10 cellular contexts compared by ENCODE assay signal in genomic region chr21:45819478-45820170, GRCh38.
DNase-seq lines count a peak whose midpoint lies in the region; ATAC-seq and TF ChIP-seq lines count a peak whose summit lies in the region.
"Had no signal": no experiment of that assay in that cellular context is flagged by ENCODE, and none has a peak within 500 bp of the region (broad histone marks: within the 10 kb centered on the region; RNA-seq: fewer than 3 reads in every experiment).

No MANE protein-coding gene starts in this region.

- ATAC-seq in activated naive CD8-positive, alpha-beta T cell treated with anti-CD3 and anti-CD28 coated beads, Interleukin-2, amount 50 U/mL, for 24 hours = no peak
- ATAC-seq in HG02852 (IDR thresholded peaks at IDR 0.05; ENCODE audit: unreplicated experiment) = no peak

- H3K27me3 ChIP-seq in sigmoid colon = peaks cover 0 to 4% (median 0%) of the 10 kb centered on the region in 3 donors
- H3K27me3 ChIP-seq: dorsolateral prefrontal cortex had no signal

- 77 to 85% methylated on average over 18 of the region's 18 CpGs for WGBS in sigmoid colon, 2 donors

- peaks cover 40% of the 10 kb centered on the region for H3K4me1 Mint-ChIP-seq in activated CD4-positive, alpha-beta T cell treated with anti-CD3 and anti-CD28 coated beads, Interleukin-2, amount 10 ng/mL, durations not matched to agents 24 days and 14 days
- peaks cover 42% of the 10 kb centered on the region for H3K4me1 Mint-ChIP-seq in activated naive CD8-positive, alpha-beta T cell treated with anti-CD3 and anti-CD28 coated beads, Interleukin-2, amount 50 U/mL, for 24 hours

- H3K4me3 ChIP-seq in sigmoid colon = no peak overlapping the region
- H3K4me3 ChIP-seq: dorsolateral prefrontal cortex had no signal

- no peak for DNase-seq in activated CD4-positive, alpha-beta T cell treated with anti-CD3 and anti-CD28 coated beads, Interleukin-2, amount 10 ng/mL, durations not matched to agents 24 days and 14 days
- DNase-seq in activated CD4-positive, alpha-beta T cell treated with anti-CD3 and anti-CD28 coated beads for 4 hours = no peak
- peak; percentile 72 for DNase-seq in NCI-H69 (lab: John Stamatoyannopoulos, UW)
- no peak for DNase-seq in activated naive CD8-positive, alpha-beta T cell treated with anti-CD3 and anti-CD28 coated beads, Interleukin-2, amount 50 U/mL, for 24 hours
- DNase-seq in sigmoid colon = peak; percentile 63
- no peak for DNase-seq in NOMO-1 treated with dmso at 0.1 percent for 144 hours (lab: John Stamatoyannopoulos, UW; ENCODE audit: unreplicated experiment)
- DNase-seq in erythroblast (lab: John Stamatoyannopoulos, UW) = no peak

- H3K4me1 ChIP-seq in sigmoid colon = peaks cover 0 to 15% (median 5%) of the 10 kb centered on the region in 4 donors
- H3K4me1 ChIP-seq: parathyroid adenoma had no signal

- TF ChIP-seq POLR2A in sigmoid colon (IDR thresholded peaks at IDR 0.05) (no peak), erythroblast (IDR thresholded peaks at IDR 0.05; ENCODE audit: low read length) (no peak)

- intact Hi-C loops in activated CD4-positive, alpha-beta T cell treated with anti-CD3 and anti-CD28 coated beads, Interleukin-2, amount 10 ng/mL, durations not matched to agents 24 days and 14 days (cut with micrococcal nuclease) = loop anchor here (1.0 to 10.0 kb wide), 11 partner anchors 67 to 679 kb away; partner anchors contain the start of genes C21orf58 and PCNT
- intact Hi-C loops in sigmoid colon (cut with DNase I) = loop anchor here (1.0 to 10.0 kb wide), 5 partner anchors 222 to 535 kb away; partner anchors contain the start of genes POFUT2 and SLC19A1

- no peaks in the 10 kb centered on the region for H3K9me3 Mint-ChIP-seq in activated CD4-positive, alpha-beta T cell treated with anti-CD3 and anti-CD28 coated beads, Interleukin-2, amount 10 ng/mL, durations not matched to agents 24 days and 14 days
- H3K9me3 Mint-ChIP-seq in activated naive CD8-positive, alpha-beta T cell treated with anti-CD3 and anti-CD28 coated beads, Interleukin-2, amount 50 U/mL, for 24 hours = peaks cover 12% of the 10 kb centered on the region

- no peak overlapping the region for H3K27ac ChIP-seq in sigmoid colon
- H3K27ac ChIP-seq: parathyroid adenoma had no signal

- peak overlapping the region; percentile 92 for H3K27ac Mint-ChIP-seq in activated CD4-positive, alpha-beta T cell treated with anti-CD3 and anti-CD28 coated beads, Interleukin-2, amount 10 ng/mL, durations not matched to agents 24 days and 14 days
- H3K27ac Mint-ChIP-seq in activated naive CD8-positive, alpha-beta T cell treated with anti-CD3 and anti-CD28 coated beads, Interleukin-2, amount 50 U/mL, for 24 hours = peak overlapping the region; percentile 96

- H3K36me3 ChIP-seq in sigmoid colon = no peaks in the 10 kb centered on the region

- H3K4me3 Mint-ChIP-seq in activated CD4-positive, alpha-beta T cell treated with anti-CD3 and anti-CD28 coated beads, Interleukin-2, amount 10 ng/mL, durations not matched to agents 24 days and 14 days = peak overlapping the region; percentile 57
- H3K4me3 Mint-ChIP-seq in activated naive CD8-positive, alpha-beta T cell treated with anti-CD3 and anti-CD28 coated beads, Interleukin-2, amount 50 U/mL, for 24 hours = no peak overlapping the region

- H3K9me3 ChIP-seq in sigmoid colon = no peaks in the 10 kb centered on the region

- no peak for TF ChIP-seq CTCF in sigmoid colon (IDR thresholded peaks at IDR 0.05)

- peaks cover 6% of the 10 kb centered on the region for H3K36me3 Mint-ChIP-seq in activated CD4-positive, alpha-beta T cell treated with anti-CD3 and anti-CD28 coated beads, Interleukin-2, amount 10 ng/mL, durations not matched to agents 24 days and 14 days (ENCODE audit: low read depth)
- peaks cover 10% of the 10 kb centered on the region for H3K36me3 Mint-ChIP-seq in activated naive CD8-positive, alpha-beta T cell treated with anti-CD3 and anti-CD28 coated beads, Interleukin-2, amount 50 U/mL, for 24 hours (ENCODE audit: low read depth)

- TF ChIP-seq EP300 in sigmoid colon (IDR thresholded peaks at IDR 0.05) = no peak

- no peaks in the 10 kb centered on the region for H3K27me3 Mint-ChIP-seq in activated CD4-positive, alpha-beta T cell treated with anti-CD3 and anti-CD28 coated beads, Interleukin-2, amount 10 ng/mL, durations not matched to agents 24 days and 14 days
- peaks cover 11% of the 10 kb centered on the region for H3K27me3 Mint-ChIP-seq in activated naive CD8-positive, alpha-beta T cell treated with anti-CD3 and anti-CD28 coated beads, Interleukin-2, amount 50 U/mL, for 24 hours

Comparison
In these comparisons a context has a peak if more than half of its experiments do, and no peak if none do; other contexts are left out.
1. DNase-seq: peak in NCI-H69 (single experiment) and sigmoid colon (single experiment); none in activated CD4-positive, alpha-beta T cell treated with anti-CD3 and anti-CD28 coated beads, Interleukin-2, amount 10 ng/mL, durations not matched to agents 24 days and 14 days (single experiment), activated CD4-positive, alpha-beta T cell treated with anti-CD3 and anti-CD28 coated beads for 4 hours (0 of 2), activated naive CD8-positive, alpha-beta T cell treated with anti-CD3 and anti-CD28 coated beads, Interleukin-2, amount 50 U/mL, for 24 hours (single experiment), NOMO-1 treated with dmso at 0.1 percent for 144 hours (single experiment) and erythroblast (0 of 2).